2 cellular contexts compared by ENCODE assay signal in the genomic region with DNA sequence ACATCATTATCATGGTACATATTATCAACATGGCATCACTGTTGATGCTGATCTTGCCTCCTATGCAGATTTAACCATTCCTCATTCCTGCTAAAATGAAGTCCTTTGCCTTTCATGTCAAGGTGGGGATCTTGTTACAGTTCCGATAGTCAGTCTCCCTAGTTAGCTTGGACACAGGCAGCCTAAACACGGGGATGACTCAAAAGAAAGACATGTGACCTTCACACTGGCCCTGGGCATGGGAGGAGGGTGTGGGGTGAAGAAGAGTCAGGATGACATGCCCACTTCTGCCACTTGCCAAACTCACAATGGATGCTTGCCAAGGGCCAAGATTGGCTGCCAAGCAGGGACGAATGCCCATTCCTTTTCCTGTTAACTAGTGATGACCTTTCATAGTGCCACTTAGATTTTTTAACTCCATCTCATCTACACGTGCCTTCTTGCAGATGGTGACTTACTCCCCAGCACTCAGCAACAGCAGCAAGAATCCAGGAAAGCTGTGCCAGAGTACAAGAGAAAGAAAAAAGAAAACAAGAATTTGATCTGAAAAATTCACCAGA.
A peak's percentile ranks its signal among the peaks of the same experiment; 100 is the strongest.
TF ChIP-seq lines count a peak whose summit lies in the region.

No MANE protein-coding gene starts in this region.

TF ChIP-seq in Ishikawa, 13 proteins besides CTCF, POLR2A, EP300 and RAD21:
- TF ChIP-seq TAF1 (IDR thresholded peaks at IDR 0.05; ENCODE audit: low read depth) = no peak
- no peak for TF ChIP-seq FOXM1 (IDR thresholded peaks at IDR 0.05; ENCODE audit: borderline replicate concordance, low read depth)
- no peak for TF ChIP-seq YY1 (IDR thresholded peaks at IDR 0.05; ENCODE audit: low read depth)
- 0 out of 2 replicates have a peak, but pooled peaks have one; percentile 22 for TF ChIP-seq NFIC (IDR thresholded peaks at IDR 0.05)
- TF ChIP-seq, protein P1, sequence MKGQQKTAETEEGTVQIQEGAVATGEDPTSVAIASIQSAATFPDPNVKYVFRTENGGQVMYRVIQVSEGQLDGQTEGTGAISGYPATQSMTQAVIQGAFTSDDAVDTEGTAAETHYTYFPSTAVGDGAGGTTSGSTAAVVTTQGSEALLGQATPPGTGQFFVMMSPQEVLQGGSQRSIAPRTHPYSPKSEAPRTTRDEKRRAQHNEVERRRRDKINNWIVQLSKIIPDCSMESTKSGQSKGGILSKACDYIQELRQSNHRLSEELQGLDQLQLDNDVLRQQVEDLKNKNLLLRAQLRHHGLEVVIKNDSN (IDR thresholded peaks at IDR 0.05) = no peak

TF ChIP-seq in K562, 482 proteins besides CTCF, POLR2A, EP300 and RAD21:
- no peak for TF ChIP-seq ZNF274 (IDR thresholded peaks at IDR 0.05; ENCODE audit: borderline replicate concordance, low read depth, low read length)
- no peak for TF ChIP-seq ZNF217 (CRISPR knock-in tag; IDR thresholded peaks at IDR 0.05)
- no peak for TF ChIP-seq ZNF785 (CRISPR knock-in tag; IDR thresholded peaks at IDR 0.05)
- TF ChIP-seq, protein P2, sequence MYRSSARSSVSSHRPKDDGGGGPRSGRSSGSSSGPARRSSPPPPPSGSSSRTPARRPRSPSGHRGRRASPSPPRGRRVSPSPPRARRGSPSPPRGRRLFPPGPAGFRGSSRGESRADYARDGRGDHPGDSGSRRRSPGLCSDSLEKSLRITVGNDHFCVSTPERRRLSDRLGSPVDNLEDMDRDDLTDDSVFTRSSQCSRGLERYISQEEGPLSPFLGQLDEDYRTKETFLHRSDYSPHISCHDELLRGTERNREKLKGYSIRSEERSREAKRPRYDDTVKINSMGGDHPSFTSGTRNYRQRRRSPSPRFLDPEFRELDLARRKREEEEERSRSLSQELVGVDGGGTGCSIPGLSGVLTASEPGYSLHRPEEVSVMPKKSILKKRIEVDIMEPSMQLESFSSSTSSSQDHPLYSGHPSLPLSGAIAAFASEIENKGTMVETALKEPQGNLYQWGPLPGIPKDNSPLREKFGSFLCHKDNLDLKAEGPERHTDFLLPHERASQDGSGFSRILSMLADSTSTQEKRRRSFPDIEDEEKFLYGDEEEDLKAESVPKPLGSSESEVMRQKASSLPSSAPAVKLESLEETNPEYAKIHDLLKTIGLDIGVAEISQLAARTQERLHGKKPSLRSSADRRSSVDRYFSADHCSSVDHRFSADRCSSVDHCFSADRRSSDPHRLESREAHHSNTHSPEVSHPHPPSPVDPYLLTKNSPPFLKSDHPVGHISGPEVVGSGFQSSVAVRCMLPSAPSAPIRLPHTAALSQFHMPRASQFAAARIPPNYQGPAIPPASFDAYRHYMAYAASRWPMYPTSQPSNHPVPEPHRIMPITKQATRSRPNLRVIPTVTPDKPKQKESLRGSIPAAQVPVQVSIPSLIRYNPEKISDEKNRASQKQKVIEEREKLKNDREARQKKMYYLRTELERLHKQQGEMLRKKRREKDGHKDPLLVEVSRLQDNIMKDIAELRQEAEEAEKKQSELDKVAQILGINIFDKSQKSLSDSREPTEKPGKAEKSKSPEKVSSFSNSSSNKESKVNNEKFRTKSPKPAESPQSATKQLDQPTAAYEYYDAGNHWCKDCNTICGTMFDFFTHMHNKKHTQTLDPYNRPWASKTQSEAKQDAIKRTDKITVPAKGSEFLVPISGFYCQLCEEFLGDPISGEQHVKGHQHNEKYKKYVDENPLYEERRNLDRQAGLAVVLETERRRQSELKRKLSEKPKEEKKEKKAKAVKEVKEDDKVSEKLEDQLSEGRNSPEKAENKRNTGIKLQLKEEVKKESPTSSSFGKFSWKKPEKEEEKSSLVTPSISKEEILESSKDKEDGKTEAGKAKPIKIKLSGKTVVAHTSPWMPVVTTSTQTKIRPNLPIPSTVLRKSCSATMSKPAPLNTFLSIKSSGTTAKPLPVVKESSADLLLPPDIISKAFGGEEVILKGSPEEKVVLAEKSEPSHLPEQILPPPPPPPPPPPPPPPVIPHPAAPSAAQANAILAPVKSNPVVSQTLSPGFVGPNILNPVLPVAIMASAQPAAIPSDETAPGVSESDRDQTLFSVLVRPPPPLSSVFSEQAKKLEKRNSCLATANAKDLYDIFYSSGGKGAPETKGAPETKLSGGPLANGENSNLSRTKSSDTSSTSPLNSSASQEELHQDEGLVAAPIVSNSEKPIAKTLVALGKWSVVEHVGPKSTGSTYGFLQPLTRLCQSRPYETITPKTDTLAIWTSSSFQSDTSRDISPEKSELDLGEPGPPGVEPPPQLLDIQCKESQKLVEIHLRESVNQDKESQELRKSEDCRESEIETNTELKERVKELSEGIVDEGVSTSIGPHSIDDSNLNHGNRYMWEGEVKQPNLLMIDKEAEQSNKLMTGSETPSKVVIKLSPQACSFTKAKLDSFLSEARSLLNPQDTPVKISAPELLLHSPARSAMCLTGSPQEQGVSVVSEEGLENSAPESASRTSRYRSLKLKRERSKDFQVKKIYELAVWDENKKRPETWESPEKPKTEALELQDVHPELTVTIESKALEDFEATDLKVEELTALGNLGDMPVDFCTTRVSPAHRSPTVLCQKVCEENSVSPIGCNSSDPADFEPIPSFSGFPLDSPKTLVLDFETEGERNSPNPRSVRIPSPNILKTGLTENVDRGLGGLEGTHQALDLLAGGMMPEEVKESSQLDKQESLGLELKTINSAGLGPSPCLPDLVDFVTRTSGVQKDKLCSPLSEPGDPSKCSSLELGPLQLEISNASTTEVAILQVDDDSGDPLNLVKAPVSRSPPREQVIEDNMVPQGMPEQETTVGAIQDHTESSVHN (IDR thresholded peaks at IDR 0.05; ENCODE audit: borderline replicate concordance in 1 of 2, low read depth in 1 of 2) = no peak
- TF ChIP-seq, protein P3, sequence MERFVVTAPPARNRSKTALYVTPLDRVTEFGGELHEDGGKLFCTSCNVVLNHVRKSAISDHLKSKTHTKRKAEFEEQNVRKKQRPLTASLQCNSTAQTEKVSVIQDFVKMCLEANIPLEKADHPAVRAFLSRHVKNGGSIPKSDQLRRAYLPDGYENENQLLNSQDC (CRISPR knock-in tag; IDR thresholded peaks at IDR 0.05) = no peak
- TF ChIP-seq, protein P4, sequence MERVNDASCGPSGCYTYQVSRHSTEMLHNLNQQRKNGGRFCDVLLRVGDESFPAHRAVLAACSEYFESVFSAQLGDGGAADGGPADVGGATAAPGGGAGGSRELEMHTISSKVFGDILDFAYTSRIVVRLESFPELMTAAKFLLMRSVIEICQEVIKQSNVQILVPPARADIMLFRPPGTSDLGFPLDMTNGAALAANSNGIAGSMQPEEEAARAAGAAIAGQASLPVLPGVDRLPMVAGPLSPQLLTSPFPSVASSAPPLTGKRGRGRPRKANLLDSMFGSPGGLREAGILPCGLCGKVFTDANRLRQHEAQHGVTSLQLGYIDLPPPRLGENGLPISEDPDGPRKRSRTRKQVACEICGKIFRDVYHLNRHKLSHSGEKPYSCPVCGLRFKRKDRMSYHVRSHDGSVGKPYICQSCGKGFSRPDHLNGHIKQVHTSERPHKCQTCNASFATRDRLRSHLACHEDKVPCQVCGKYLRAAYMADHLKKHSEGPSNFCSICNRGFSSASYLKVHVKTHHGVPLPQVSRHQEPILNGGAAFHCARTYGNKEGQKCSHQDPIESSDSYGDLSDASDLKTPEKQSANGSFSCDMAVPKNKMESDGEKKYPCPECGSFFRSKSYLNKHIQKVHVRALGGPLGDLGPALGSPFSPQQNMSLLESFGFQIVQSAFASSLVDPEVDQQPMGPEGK (CRISPR knock-in tag; IDR thresholded peaks at IDR 0.05; ENCODE audit: borderline replicate concordance) = no peak
- no peak for TF ChIP-seq ZNF232 (CRISPR knock-in tag; IDR thresholded peaks at IDR 0.05)
- TF ChIP-seq JUND (IDR thresholded peaks at IDR 0.05; ENCODE audit: borderline replicate concordance, low read depth, low read length) = peak; percentile 27; the same call in 1 of the 2 replicates
- TF ChIP-seq JUND (tag; IDR thresholded peaks at IDR 0.05; ENCODE audit: borderline replicate concordance, low read depth, low read length) = no peak
- TF ChIP-seq MAZ (CRISPR knock-in tag; conservative IDR thresholded peaks at IDR 0.05 in 1 of 2, IDR thresholded peaks at IDR 0.05 in 1 of 2) = no peak
- TF ChIP-seq MAFG (tag; conservative IDR thresholded peaks at IDR 0.05) = no peak
- TF ChIP-seq, protein P5, sequence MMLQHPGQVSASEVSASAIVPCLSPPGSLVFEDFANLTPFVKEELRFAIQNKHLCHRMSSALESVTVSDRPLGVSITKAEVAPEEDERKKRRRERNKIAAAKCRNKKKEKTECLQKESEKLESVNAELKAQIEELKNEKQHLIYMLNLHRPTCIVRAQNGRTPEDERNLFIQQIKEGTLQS (IDR thresholded peaks at IDR 0.05) = peak; percentile 18; the same call in 1 of the 2 replicates
- TF ChIP-seq, protein P5 (CRISPR knock-in tag; conservative IDR thresholded peaks at IDR 0.05) = no peak
- TF ChIP-seq FOSL1 (tag; conservative IDR thresholded peaks at IDR 0.05) = peak; percentile 50; the same call in 1 of the 2 replicates
- no peak for TF ChIP-seq ZNF3 (CRISPR knock-in tag; IDR thresholded peaks at IDR 0.05)
TF ChIP-seq in K562: peak in this region for 3.
